Comparison of ENCODE assay signal across 19 cellular contexts in genomic region chr5:75058986-75059508, GRCh38. TPM values are rescaled to one million over a fixed set of nuclear protein-coding genes. Genes with fewer than 3 reads are reported as not detected.
A peak's percentile ranks its signal among the peaks of the same experiment; 100 is the strongest.
DNase-seq lines count a peak whose midpoint lies in the region; ATAC-seq and TF ChIP-seq lines count a peak whose summit lies in the region.
"Had no signal": no experiment of that assay in that cellular context is flagged by ENCODE, and none has a peak within 500 bp of the region (broad histone marks: within the 10 kb centered on the region; RNA-seq: fewer than 3 reads in every experiment).

No MANE protein-coding gene starts in this region.

- H3K36me3 ChIP-seq in spleen: no peaks in the 10 kb centered on the region
- H3K36me3 ChIP-seq: BLaER1 treated with 17β-estradiol and CSF1 and Interleukin-3, amounts not matched to agents 10 nM and 100 nM; HAP-1; left lung; neural progenitor cell had no signal

- POLR2A ChIA-PET in activated CD4-positive, alpha-beta T cell treated with anti-CD3 and anti-CD28 coated beads, Interleukin-2, amount 10 ng/mL, durations not matched to agents 7 days and 5 days (lab: Charles Lee): no interaction called here

- no peak for TF ChIP-seq CTCF in spleen (IDR thresholded peaks at IDR 0.05 in 8 of 11, conservative IDR thresholded peaks at IDR 0.05 in 3 of 11)

- H3K36me3 Mint-ChIP-seq in activated CD4-positive, alpha-beta T cell treated with anti-CD3 and anti-CD28 coated beads, Interleukin-2, amount 10 ng/mL, durations not matched to agents 7 days and 5 days (ENCODE audit: low read depth): no peaks in the 10 kb centered on the region
- H3K36me3 Mint-ChIP-seq in activated naive CD8-positive, alpha-beta T cell treated with anti-CD3 and anti-CD28 coated beads, Interleukin-2, amount 50 U/mL, for 24 hours (ENCODE audit: low read depth): no peaks in the 10 kb centered on the region
- H3K36me3 Mint-ChIP-seq: neural progenitor cell had no signal

- H3K9me3 ChIP-seq in spleen: no peaks in the 10 kb centered on the region
- H3K9me3 ChIP-seq: BLaER1 treated with 17β-estradiol and CSF1 and Interleukin-3, amounts not matched to agents 10 nM and 100 nM; HAP-1; left lung; psoas muscle had no signal

- H3K4me1 Mint-ChIP-seq in activated CD4-positive, alpha-beta T cell treated with anti-CD3 and anti-CD28 coated beads, Interleukin-2, amount 10 ng/mL, durations not matched to agents 7 days and 5 days: peaks cover 76% of the 10 kb centered on the region
- H3K4me1 Mint-ChIP-seq in activated naive CD8-positive, alpha-beta T cell treated with anti-CD3 and anti-CD28 coated beads, Interleukin-2, amount 50 U/mL, for 24 hours: peaks cover 92% of the 10 kb centered on the region

- H3K27ac ChIP-seq in spleen: peak overlapping the region in 5 of 8 donors; percentile 2 to 65 (median 43)
- H3K27ac ChIP-seq: BLaER1 treated with 17β-estradiol and CSF1 and Interleukin-3, amounts not matched to agents 10 nM and 100 nM; left lung; neural progenitor cell; psoas muscle had no signal

- DNase-seq in activated CD4-positive, alpha-beta T cell treated with anti-CD3 and anti-CD28 coated beads, Interleukin-2, amount 10 ng/mL, durations not matched to agents 7 days and 5 days: no peak
- no peak for DNase-seq in activated CD4-positive, alpha-beta T cell treated with anti-CD3 and anti-CD28 coated beads, Interleukin-2, amount 50 U/mL, for 48 hours
- no peak for DNase-seq in Jurkat, Clone E6-1 (ENCODE audit: low read depth, low spot score)
- DNase-seq in activated naive CD8-positive, alpha-beta T cell treated with anti-CD3 and anti-CD28 coated beads, Interleukin-2, amount 50 U/mL, for 24 hours: no peak
- DNase-seq in spleen: no peak
- no peak for DNase-seq in stimulated activated CD4-positive, alpha-beta T cell treated with anti-CD3 and anti-CD28 coated beads, Interleukin-4, amount 100 ng/mL, for 1 hour
- DNase-seq: endodermal cell, glutamatergic neuron, left lung, NCI-H1105 treated with DMSO at 0.1 percent for 48 hours, NCI-H2107, NCI-H510A treated with DMSO at 0.1 percent for 48 hours, psoas muscle, small intestine had no signal

- H3K27me3 ChIP-seq in spleen (replicated peaks in 1 of 7): peaks cover 0 to 26% (median 0%) of the 10 kb centered on the region in 7 donors

- H3K27me3 Mint-ChIP-seq in activated CD4-positive, alpha-beta T cell treated with anti-CD3 and anti-CD28 coated beads, Interleukin-2, amount 10 ng/mL, durations not matched to agents 7 days and 5 days: peaks cover 10% of the 10 kb centered on the region
- H3K27me3 Mint-ChIP-seq in activated naive CD8-positive, alpha-beta T cell treated with anti-CD3 and anti-CD28 coated beads, Interleukin-2, amount 50 U/mL, for 24 hours: peaks cover 1% of the 10 kb centered on the region

- peaks cover 0 to 24% (median 13%) of the 10 kb centered on the region in 6 donors for H3K4me1 ChIP-seq in spleen

- intact Hi-C loops in spleen (cut with DNase I; ENCODE audit: low total_unique reads): no loop called here

- CTCF ChIA-PET in activated CD4-positive, alpha-beta T cell treated with anti-CD3 and anti-CD28 coated beads, Interleukin-2, amount 10 ng/mL, durations not matched to agents 7 days and 5 days (lab: Charles Lee): interaction anchor here (1.8 kb wide), 1 partner anchor 9 kb away, joined by 6 read pairs; no protein-coding TSS in a partner anchor

- H3K9me3 Mint-ChIP-seq in activated CD4-positive, alpha-beta T cell treated with anti-CD3 and anti-CD28 coated beads, Interleukin-2, amount 10 ng/mL, durations not matched to agents 7 days and 5 days: peaks cover 5% of the 10 kb centered on the region
- peaks cover 3% of the 10 kb centered on the region for H3K9me3 Mint-ChIP-seq in activated naive CD8-positive, alpha-beta T cell treated with anti-CD3 and anti-CD28 coated beads, Interleukin-2, amount 50 U/mL, for 24 hours
- H3K9me3 Mint-ChIP-seq: endodermal cell, neural progenitor cell had no signal

- WGBS in spleen, 5 donors: 89 to 91% (median 90%) methylated on average over 2 of the region's 2 CpGs

- H3K27ac Mint-ChIP-seq in activated CD4-positive, alpha-beta T cell treated with anti-CD3 and anti-CD28 coated beads, Interleukin-2, amount 10 ng/mL, durations not matched to agents 7 days and 5 days: peak overlapping the region; percentile 91
- peak overlapping the region; percentile 69 for H3K27ac Mint-ChIP-seq in activated naive CD8-positive, alpha-beta T cell treated with anti-CD3 and anti-CD28 coated beads, Interleukin-2, amount 50 U/mL, for 24 hours
- H3K27ac Mint-ChIP-seq: endodermal cell, neural progenitor cell had no signal

- ATAC-seq in activated naive CD8-positive, alpha-beta T cell treated with anti-CD3 and anti-CD28 coated beads, Interleukin-2, amount 50 U/mL, for 24 hours: peak; percentile 50
- ATAC-seq in GM19455 (IDR thresholded peaks at IDR 0.05; ENCODE audit: unreplicated experiment) (no peak), GM21825 (IDR thresholded peaks at IDR 0.05; ENCODE audit: unreplicated experiment) (no peak)
- ATAC-seq: left lung, psoas muscle had no signal

- TF ChIP-seq POLR2A in spleen (IDR thresholded peaks at IDR 0.05): no peak

- no peak overlapping the region for H3K4me3 Mint-ChIP-seq in activated CD4-positive, alpha-beta T cell treated with anti-CD3 and anti-CD28 coated beads, Interleukin-2, amount 10 ng/mL, durations not matched to agents 7 days and 5 days
- H3K4me3 Mint-ChIP-seq in activated naive CD8-positive, alpha-beta T cell treated with anti-CD3 and anti-CD28 coated beads, Interleukin-2, amount 50 U/mL, for 24 hours: peak overlapping the region; percentile 47
- H3K4me3 Mint-ChIP-seq: endodermal cell, neural progenitor cell had no signal

- H3K4me3 ChIP-seq in Jurkat, Clone E6-1 (ENCODE audit: low read length): peak overlapping the region; percentile 9
- no peak overlapping the region for H3K4me3 ChIP-seq in spleen
- H3K4me3 ChIP-seq: BLaER1 treated with 17β-estradiol and CSF1 and Interleukin-3, amounts not matched to agents 10 nM and 100 nM; HAP-1; left lung; neural progenitor cell; psoas muscle had no signal

RNA-seq across cellular contexts. Expression of gene GCNT4, which starts 6.7 kb away (rescaled TPM):
- 1 to 10 TPM; 1.7 to 2.3 TPM for total RNA-seq in activated CD4-positive, alpha-beta T cell treated with anti-CD3 and anti-CD28 coated beads, Interleukin-2, amount 10 ng/mL, durations not matched to agents 7 days and 5 days
- 2.6 TPM for polyA plus RNA-seq in Jurkat, Clone E6-1 (2012; ENCODE audit: insufficient read depth, insufficient read length)
- total RNA-seq in spleen: 1 to 10 TPM; 1.5 to 3.8 (median 2.3) TPM
- polyA plus RNA-seq in spleen: under 1 TPM; 0.37 to 0.83 (median 0.61) TPM
